In the genomic region with DNA sequence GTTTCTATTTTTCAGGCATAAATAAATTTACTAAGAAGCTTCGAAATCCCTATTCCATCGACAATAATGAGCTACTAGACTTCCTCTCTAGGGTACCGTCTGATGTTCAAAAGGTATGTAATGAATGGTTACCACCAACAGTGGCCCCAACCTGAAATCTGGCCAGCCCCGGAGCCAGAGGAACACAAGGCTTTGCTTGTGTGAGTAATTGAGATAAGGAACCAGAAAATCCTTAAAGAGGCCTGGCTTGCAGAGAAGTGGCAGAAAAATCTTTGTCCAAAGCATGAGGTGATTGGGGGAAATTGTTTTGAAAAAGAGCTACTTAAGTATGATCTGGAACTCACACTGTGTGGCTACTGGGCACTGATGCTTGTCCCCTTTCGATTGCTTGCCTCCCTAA, we compare ENCODE assay signal across 31 cellular contexts.
"Had no signal": no experiment of that assay in that cellular context is flagged by ENCODE, and none has a peak within 500 bp of the region (broad histone marks: within the 10 kb centered on the region; RNA-seq: fewer than 3 reads in every experiment).

No MANE protein-coding gene starts in this region.

- H3K27ac Mint-ChIP-seq: activated B cell treated with CpG ODN at 0.5 μM for 24 hours; activated CD8-positive, alpha-beta T cell treated with anti-CD3 and anti-CD28 coated beads for 36 hours; activated naive CD8-positive, alpha-beta T cell; activated T-helper 17 cell treated with anti-CD3 and anti-CD28 coated beads, Interleukin-2, amount 50 U/mL, for 72 hours; T-helper 17 cell; T-helper 2 cell treated with Interferon-gamma antibody and Interleukin-4, amounts not matched to agents 5 μg/mL and 100 μg/mL, for 36 hours had no signal

- H3K36me3 ChIP-seq: cardiac muscle cell, colonic mucosa, gastroesophageal sphincter, WERI-Rb-1 had no signal

- DNase-seq: activated B cell treated with CpG ODN at 0.5 μM for 24 hours; activated CD4-positive, alpha-beta T cell treated with anti-CD3 and anti-CD28 coated beads for 48 hours; activated CD4-positive, alpha-beta T cell treated with anti-CD3 and anti-CD28 coated beads, Interleukin-2, amount 50 U/mL, for 1 hour; activated CD4-positive, alpha-beta T cell treated with anti-CD3 and anti-CD28 coated beads, Interleukin-2, amount 50 U/mL, for 48 hours; activated CD8-positive, alpha-beta memory T cell treated with anti-CD3 and anti-CD28 coated beads for 24 hours; activated CD8-positive, alpha-beta T cell treated with anti-CD3 and anti-CD28 coated beads for 36 hours; activated effector memory CD4-positive, alpha-beta T cell treated with Interleukin-2 at 50 U/mL for 16 hours; activated gamma-delta T cell treated with Interleukin-2 at 50 U/mL for 16 hours; activated naive CD4-positive, alpha-beta T cell treated with anti-CD3 and anti-CD28 coated beads, Interleukin-2, amount 50 U/mL, for 16 hours; activated naive CD4-positive, alpha-beta T cell treated with Interleukin-2 at 50 U/mL for 16 hours; activated T-cell treated with anti-CD3 and anti-CD28 coated beads, Interleukin-2, amount 50 U/mL, for 4 hours; aorta; central memory CD4-positive, alpha-beta T cell; cerebellar nuclear complex; colonic mucosa; effector CD8-positive, alpha-beta T cell; esophagus squamous epithelium; foreskin melanocyte; T-helper 1 cell; T-helper 17 cell; T1000; WERI-Rb-1 had no signal

- H3K27me3 ChIP-seq: breast epithelium, cardiac muscle cell, colonic mucosa, esophagus squamous epithelium, gastroesophageal sphincter had no signal

- H3K9me3 ChIP-seq: breast epithelium, colonic mucosa, esophagus squamous epithelium, gastroesophageal sphincter had no signal

- H3K27me3 Mint-ChIP-seq: activated B cell treated with CpG ODN at 0.5 μM for 24 hours; activated CD8-positive, alpha-beta T cell treated with anti-CD3 and anti-CD28 coated beads for 36 hours; activated naive CD8-positive, alpha-beta T cell; activated T-helper 17 cell treated with anti-CD3 and anti-CD28 coated beads, Interleukin-2, amount 50 U/mL, for 72 hours; T-helper 17 cell had no signal

- H3K4me3 ChIP-seq: breast epithelium, cardiac muscle cell, colonic mucosa, esophagus squamous epithelium, gastroesophageal sphincter had no signal

- H3K4me3 Mint-ChIP-seq: activated B cell treated with CpG ODN at 0.5 μM for 24 hours; activated CD8-positive, alpha-beta T cell treated with anti-CD3 and anti-CD28 coated beads for 36 hours; activated naive CD8-positive, alpha-beta T cell; activated T-cell treated with anti-CD3 and anti-CD28 coated beads, Interleukin-2, amount 50 U/mL, for 4 hours; activated T-helper 17 cell treated with anti-CD3 and anti-CD28 coated beads, Interleukin-2, amount 50 U/mL, for 72 hours; brain; T-helper 17 cell; T-helper 2 cell treated with Interferon-gamma antibody and Interleukin-4, amounts not matched to agents 5 μg/mL and 100 μg/mL, for 36 hours had no signal

- H3K27ac ChIP-seq: breast epithelium, cardiac muscle cell, colonic mucosa, epithelial cell of prostate, esophagus squamous epithelium, gastroesophageal sphincter, WERI-Rb-1 had no signal

- H3K36me3 Mint-ChIP-seq: brain had no signal

- ATAC-seq: activated CD4-positive, CD25-positive, alpha-beta regulatory T cell treated with anti-CD3 and anti-CD28 coated beads, Interleukin-2, amount 50 U/mL, for 24 hours; activated CD8-positive, alpha-beta T cell treated with anti-CD3 and anti-CD28 coated beads for 36 hours; activated T-cell treated with anti-CD3 and anti-CD28 coated beads, Interleukin-2, amount 50 U/mL, for 4 hours; activated T-helper 17 cell treated with anti-CD3 and anti-CD28 coated beads, Interleukin-2, amount 50 U/mL, for 72 hours; gastroesophageal sphincter; T-helper 17 cell had no signal

- H3K4me1 ChIP-seq: breast epithelium, colonic mucosa, esophagus squamous epithelium had no signal

- H3K4me1 Mint-ChIP-seq: activated T-helper 17 cell treated with anti-CD3 and anti-CD28 coated beads, Interleukin-2, amount 50 U/mL, for 72 hours had no signal

- H3K9me3 Mint-ChIP-seq: activated B cell treated with CpG ODN at 0.5 μM for 24 hours; activated CD8-positive, alpha-beta T cell treated with anti-CD3 and anti-CD28 coated beads for 36 hours; T-helper 2 cell treated with Interferon-gamma antibody and Interleukin-4, amounts not matched to agents 5 μg/mL and 100 μg/mL, for 36 hours had no signal
